ENCODE assay signal across 8 cellular contexts in genomic region chr7:128425851-128426250, GRCh38. TPM values are rescaled to one million over a fixed set of nuclear protein-coding genes. Genes with fewer than 3 reads are reported as not detected.
DNase-seq lines count a peak whose midpoint lies in the region; ATAC-seq lines count a peak whose summit lies in the region.

No MANE protein-coding gene starts in this region.

- DNase-seq in DMS 273 treated with DMSO at 0.1 percent for 48 hours (lab: John Stamatoyannopoulos, UW): peak; percentile 38
- DNase-seq in Jurkat, Clone E6-1 (ENCODE audit: low read depth, low spot score): peak; percentile 62
- peak; percentile 38 for DNase-seq in SHP77 treated with DMSO at 0.1 percent for 48 hours (lab: John Stamatoyannopoulos, UW)
- peak; percentile 79 for DNase-seq in activated naive CD4-positive, alpha-beta T cell treated with Interleukin-2 at 50 U/mL for 16 hours
- DNase-seq in Right ventricle myocardium superior: peak; percentile 70
- peak; percentile 70 for DNase-seq in retina

- peak; percentile 68 for ATAC-seq in Right ventricle myocardium superior (ENCODE audit: poor library complexity)
- no peak for ATAC-seq in HG03135 (IDR thresholded peaks at IDR 0.05; ENCODE audit: unreplicated experiment)
- ATAC-seq in GM21515 (IDR thresholded peaks at IDR 0.05; ENCODE audit: unreplicated experiment): no peak

- H3K4me3 ChIP-seq in Jurkat, Clone E6-1 (ENCODE audit: low read length): no peak overlapping the region

- intact Hi-C loops in Right ventricle myocardium superior (cut with DNase I): no loop called here

RNA-seq across cellular contexts. Expression of gene IMPDH1, which starts 16.1 kb away (rescaled TPM):
- polyA plus RNA-seq in Jurkat, Clone E6-1 (2012; ENCODE audit: insufficient read depth, insufficient read length): 67.9 TPM
- 20.0 TPM for total RNA-seq in Right ventricle myocardium superior

RNA-seq across cellular contexts. Expression of gene HILPDA, which starts 29.8 kb away (rescaled TPM):
- polyA plus RNA-seq in Jurkat, Clone E6-1 (2012; ENCODE audit: insufficient read depth, insufficient read length): 27.8 TPM
- 7.3 TPM for total RNA-seq in Right ventricle myocardium superior

RNA-seq across cellular contexts. Expression of gene METTL2B, which starts 50.7 kb away (rescaled TPM):
- 27.0 TPM for polyA plus RNA-seq in Jurkat, Clone E6-1 (2012; ENCODE audit: insufficient read depth, insufficient read length)
- 16.6 TPM for total RNA-seq in Right ventricle myocardium superior
